ENCODE assay signal across 31 cellular contexts in genomic region chr1:118878661-118879060, GRCh38.
"Had no signal": no experiment of that assay in that cellular context is flagged by ENCODE, and none has a peak within 500 bp of the region (broad histone marks: within the 10 kb centered on the region; RNA-seq: fewer than 3 reads in every experiment).

No MANE protein-coding gene starts in this region.

- H3K36me3 ChIP-seq: adrenal gland, esophagus muscularis mucosa, WERI-Rb-1 had no signal

- H3K9me3 ChIP-seq: adrenal gland, body of pancreas, esophagus muscularis mucosa had no signal

- H3K27me3 ChIP-seq: adrenal gland, body of pancreas, esophagus muscularis mucosa had no signal

- H3K4me3 ChIP-seq: adrenal gland, body of pancreas, esophagus muscularis mucosa had no signal

- ATAC-seq: activated CD4-positive, CD25-positive, alpha-beta regulatory T cell treated with anti-CD3 and anti-CD28 coated beads, Interleukin-2, amount 50 U/mL, for 24 hours; activated CD8-positive, alpha-beta memory T cell treated with anti-CD3 and anti-CD28 coated beads, Interleukin-2, amount 10 ng/mL, durations not matched to agents 7 days and 5 days; activated CD8-positive, alpha-beta T cell treated with anti-CD3 and anti-CD28 coated beads for 36 hours; activated naive CD8-positive, alpha-beta T cell treated with anti-CD3 and anti-CD28 coated beads, Interleukin-2, amount 50 U/mL, for 24 hours; body of pancreas; effector memory CD8-positive, alpha-beta T cell had no signal

- DNase-seq: activated B cell treated with CpG ODN at 0.5 μM for 24 hours; activated CD4-positive, alpha-beta T cell treated with anti-CD3 and anti-CD28 coated beads for 48 hours; activated CD4-positive, alpha-beta T cell treated with anti-CD3 and anti-CD28 coated beads, Interleukin-2, amount 50 U/mL, for 1 hour; activated CD4-positive, alpha-beta T cell treated with anti-CD3 and anti-CD28 coated beads, Interleukin-2, amount 50 U/mL, for 48 hours; activated CD8-positive, alpha-beta memory T cell treated with anti-CD3 and anti-CD28 coated beads, Interleukin-2, amount 10 ng/mL, durations not matched to agents 7 days and 5 days; activated CD8-positive, alpha-beta memory T cell treated with anti-CD3 and anti-CD28 coated beads, Interleukin-2, amount 50 U/mL, for 4 hours; activated CD8-positive, alpha-beta T cell treated with anti-CD3 and anti-CD28 coated beads for 36 hours; activated effector memory CD4-positive, alpha-beta T cell treated with anti-CD3 and anti-CD28 coated beads, Interleukin-2, amount 50 U/mL, for 16 hours; activated naive CD4-positive, alpha-beta T cell treated with anti-CD3 and anti-CD28 coated beads for 36 hours; activated naive CD8-positive, alpha-beta T cell treated with anti-CD3 and anti-CD28 coated beads for 36 hours; activated naive CD8-positive, alpha-beta T cell treated with anti-CD3 and anti-CD28 coated beads, Interleukin-2, amount 50 U/mL, for 24 hours; activated T-cell treated with anti-CD3 and anti-CD28 coated beads, Interleukin-2, amount 50 U/mL, for 1 hour; activated T-cell treated with anti-CD3 and anti-CD28 coated beads, Interleukin-2, amount 50 U/mL, for 48 hours; adrenal gland; amygdala; aorta; body of pancreas; caudate nucleus; cortex of kidney; dermis blood vessel endothelial cell; effector CD4-positive, alpha-beta T cell; effector memory CD8-positive, alpha-beta T cell; erythroblast; foreskin melanocyte; head of caudate nucleus; T-helper 2 cell; WERI-Rb-1 had no signal

- H3K4me1 ChIP-seq: adrenal gland, body of pancreas, esophagus muscularis mucosa had no signal

- H3K27ac ChIP-seq: adrenal gland, body of pancreas, esophagus muscularis mucosa, WERI-Rb-1 had no signal

- FAIRE-seq: colon, TTC549 had no signal
